In the genomic region with DNA sequence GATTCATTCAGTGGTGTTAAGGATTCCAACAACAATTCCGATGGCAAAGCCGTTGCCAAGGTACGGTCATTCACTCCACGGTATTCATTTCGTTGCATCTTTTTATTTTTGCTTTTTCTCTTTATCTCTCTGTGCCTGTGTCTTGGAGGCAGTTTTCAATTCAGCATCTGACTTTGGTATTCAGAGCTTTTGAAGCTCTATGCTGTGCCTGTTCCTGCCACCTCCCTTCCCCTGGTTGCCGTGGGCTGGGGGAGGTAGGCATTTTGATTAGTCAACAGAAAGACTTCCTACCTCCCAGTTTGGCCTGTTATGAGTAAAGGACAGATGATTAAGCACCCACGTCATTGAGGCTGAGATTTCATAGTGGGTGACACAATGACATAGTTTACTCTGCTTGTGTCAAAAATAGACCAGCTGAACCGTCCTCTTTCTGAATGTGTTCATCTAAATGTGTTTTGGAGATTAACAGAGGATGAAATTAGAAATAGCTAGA, we compare ENCODE assay signal across 1 cellular context.
TF ChIP-seq lines count a peak whose summit lies in the region.

No MANE protein-coding gene starts in this region.

TF ChIP-seq in GM23338, 12 proteins besides CTCF, POLR2A, EP300 and RAD21 (continued from another document):
- TF ChIP-seq REST (IDR thresholded peaks at IDR 0.05; ENCODE audit: unreplicated experiment) (no peak), EZH2phosphoT487 (IDR thresholded peaks at IDR 0.05; ENCODE audit: unreplicated experiment) (no peak), STAT1 (IDR thresholded peaks at IDR 0.05; ENCODE audit: unreplicated experiment) (no peak), POLR2AphosphoS5 (IDR thresholded peaks at IDR 0.05; ENCODE audit: low read depth) (no peak)
